Comparison of ENCODE assay signal across 8 cellular contexts in the genomic region with DNA sequence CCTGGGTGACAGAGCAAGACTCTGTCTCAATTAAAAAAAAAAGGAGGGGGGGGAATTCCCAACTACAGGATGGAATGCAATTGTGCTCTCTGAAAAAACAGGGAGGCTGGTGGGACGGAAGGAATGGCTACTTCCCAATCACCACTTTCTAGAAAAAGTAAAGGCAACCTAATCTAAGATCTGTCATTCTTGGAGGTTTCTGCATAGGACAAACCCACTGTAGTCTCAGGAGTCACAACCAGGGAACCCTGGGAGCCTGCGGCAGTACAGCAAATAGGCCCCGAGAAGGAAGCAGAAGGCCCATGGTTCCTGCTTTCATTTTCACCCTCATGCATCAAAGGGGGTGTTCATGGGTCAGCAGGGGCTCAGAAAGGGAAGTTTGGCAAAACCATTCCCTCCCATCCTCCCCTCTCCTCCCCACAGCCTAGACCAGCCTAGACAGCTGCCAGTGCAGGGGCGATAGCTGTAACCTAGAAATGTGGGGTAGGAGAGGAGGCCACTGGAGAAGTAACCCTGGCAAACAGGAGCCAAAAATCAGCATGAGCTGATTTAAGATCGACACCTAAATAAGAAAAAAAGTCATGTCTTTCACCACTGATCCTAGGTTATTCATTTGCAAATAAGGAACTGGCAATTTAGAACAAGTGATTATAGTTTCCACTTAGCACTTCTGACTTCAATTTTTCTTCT. TPM values are rescaled to one million over a fixed set of nuclear protein-coding genes. Genes with fewer than 3 reads are reported as not detected.
DNase-seq lines count a peak whose midpoint lies in the region; ATAC-seq and TF ChIP-seq lines count a peak whose summit lies in the region.

No MANE protein-coding gene starts in this region.

- H3K36me3 Mint-ChIP-seq in activated T-helper 2 cell treated with anti-CD3 and anti-CD28 coated beads, Interferon-gamma antibody, Interleukin-2, Interleukin-4, amounts not matched to agents 10 μg/mL and 5 μg/mL and 100 μg/mL, durations not matched to agents 14 hours and 24 hours and 36 hours (ENCODE audit: low read depth): peaks cover 66% of the 10 kb centered on the region
- peaks cover 18 to 58% (median 41%) of the 10 kb centered on the region in 3 donors for H3K36me3 Mint-ChIP-seq in naive thymus-derived CD8-positive, alpha-beta T cell

- H3K4me1 ChIP-seq in psoas muscle: no peaks in the 10 kb centered on the region

- no peaks in the 10 kb centered on the region for H3K27me3 Mint-ChIP-seq in activated T-helper 2 cell treated with anti-CD3 and anti-CD28 coated beads, Interferon-gamma antibody, Interleukin-2, Interleukin-4, amounts not matched to agents 10 μg/mL and 5 μg/mL and 100 μg/mL, durations not matched to agents 14 hours and 24 hours and 36 hours (ENCODE audit: low read depth)
- H3K27me3 Mint-ChIP-seq in naive thymus-derived CD8-positive, alpha-beta T cell: no peaks in the 10 kb centered on the region

- H3K4me3 ChIP-seq in psoas muscle: no peak overlapping the region

- peaks cover 0 to 3% (median 0%) of the 10 kb centered on the region in 3 donors for H3K27me3 ChIP-seq in psoas muscle (ENCODE audit: insufficient read depth in 3 of 3, low read length in 2 of 3)

- peak overlapping the region; percentile 47 for H3K27ac Mint-ChIP-seq in activated T-helper 2 cell treated with anti-CD3 and anti-CD28 coated beads, Interferon-gamma antibody, Interleukin-2, Interleukin-4, amounts not matched to agents 10 μg/mL and 5 μg/mL and 100 μg/mL, durations not matched to agents 14 hours and 24 hours and 36 hours
- H3K27ac Mint-ChIP-seq in naive thymus-derived CD8-positive, alpha-beta T cell: no peak overlapping the region

- peak; percentile 22 for DNase-seq in stimulated activated CD4-positive, alpha-beta T cell treated with anti-CD3 and anti-CD28 coated beads, Interleukin-4, amount 100 ng/mL, for 1 hour
- no peak for DNase-seq in stimulated activated CD4-positive, alpha-beta T cell treated with anti-CD3 and anti-CD28 coated beads, Interleukin-2, amount 100 ng/mL, for 24 hours
- no peak for DNase-seq in activated T-helper 2 cell treated with anti-CD3 and anti-CD28 coated beads, Interferon-gamma antibody, Interleukin-2, Interleukin-4, amounts not matched to agents 10 μg/mL and 5 μg/mL and 100 μg/mL, durations not matched to agents 14 hours and 24 hours and 36 hours (ENCODE audit: low spot score)
- peak in 2 of 10 donors; percentile 22 to 30 for DNase-seq in naive thymus-derived CD8-positive, alpha-beta T cell
- no peak for DNase-seq in GOT3 (lab: John Stamatoyannopoulos, UW)
- no peak for DNase-seq in psoas muscle

- WGBS in psoas muscle, 3 donors: 48 to 59% (median 51%) methylated on average over 5 of the region's 5 CpGs

- peaks cover 21% of the 10 kb centered on the region for H3K9me3 Mint-ChIP-seq in activated T-helper 2 cell treated with anti-CD3 and anti-CD28 coated beads, Interferon-gamma antibody, Interleukin-2, Interleukin-4, amounts not matched to agents 10 μg/mL and 5 μg/mL and 100 μg/mL, durations not matched to agents 14 hours and 24 hours and 36 hours
- H3K9me3 Mint-ChIP-seq in naive thymus-derived CD8-positive, alpha-beta T cell: peaks cover 0 to 14% (median 9%) of the 10 kb centered on the region in 9 donors

- H3K36me3 ChIP-seq in psoas muscle (ENCODE audit: insufficient read depth in 1 of 2, low read depth in 1 of 2): no peaks in the 10 kb centered on the region

- H3K27ac ChIP-seq in psoas muscle: no peak overlapping the region

- TF ChIP-seq CTCF in psoas muscle (IDR thresholded peaks at IDR 0.05): no peak

- intact Hi-C loops in activated T-helper 2 cell treated with anti-CD3 and anti-CD28 coated beads, Interferon-gamma antibody, Interleukin-2, Interleukin-4, amounts not matched to agents 10 μg/mL and 5 μg/mL and 100 μg/mL, durations not matched to agents 14 hours and 24 hours and 36 hours (cut with micrococcal nuclease): no loop called here
- intact Hi-C loops in psoas muscle (cut with DNase I): no loop called here

- H3K4me1 Mint-ChIP-seq in activated T-helper 2 cell treated with anti-CD3 and anti-CD28 coated beads, Interferon-gamma antibody, Interleukin-2, Interleukin-4, amounts not matched to agents 10 μg/mL and 5 μg/mL and 100 μg/mL, durations not matched to agents 14 hours and 24 hours and 36 hours (ENCODE audit: low read depth): peaks cover 37% of the 10 kb centered on the region
- peaks cover 25 to 44% (median 31%) of the 10 kb centered on the region in 4 donors for H3K4me1 Mint-ChIP-seq in naive thymus-derived CD8-positive, alpha-beta T cell

- peaks cover 10% of the 10 kb centered on the region for H3K9me3 ChIP-seq in psoas muscle

- H3K4me3 Mint-ChIP-seq in activated T-helper 2 cell treated with anti-CD3 and anti-CD28 coated beads, Interferon-gamma antibody, Interleukin-2, Interleukin-4, amounts not matched to agents 10 μg/mL and 5 μg/mL and 100 μg/mL, durations not matched to agents 14 hours and 24 hours and 36 hours (ENCODE audit: low read depth): peak overlapping the region; percentile 41
- H3K4me3 Mint-ChIP-seq in naive thymus-derived CD8-positive, alpha-beta T cell: peak overlapping the region in 8 of 10 donors; percentile 49 to 85 (median 82)

- ATAC-seq in HG03159 (IDR thresholded peaks at IDR 0.05; ENCODE audit: unreplicated experiment) (peak; percentile 83), psoas muscle (no peak), GM18520 (IDR thresholded peaks at IDR 0.05; ENCODE audit: unreplicated experiment) (no peak)
- peak; percentile 51 to 52 for ATAC-seq in naive thymus-derived CD8-positive, alpha-beta T cell

- POLR2A ChIA-PET in naive thymus-derived CD8-positive, alpha-beta T cell (lab: Charles Lee): interaction anchor here (0.6 to 3.5 kb wide), 12 partner anchors 10 to 567 kb away, joined by 3 to 33 read pairs (median 6); no protein-coding TSS in a partner anchor

RNA-seq across cellular contexts. Expression of a gene that starts 48.0 kb away (rescaled TPM):
- total RNA-seq in activated T-helper 2 cell treated with anti-CD3 and anti-CD28 coated beads, Interferon-gamma antibody, Interleukin-2, Interleukin-4, amounts not matched to agents 10 μg/mL and 5 μg/mL and 100 μg/mL, durations not matched to agents 14 hours and 24 hours and 36 hours: 67.9 and 71.2 TPM in 2 replicates
- 100 to 1,000 TPM; 165 to 168 TPM for total RNA-seq in naive thymus-derived CD8-positive, alpha-beta T cell
- 100 to 1,000 TPM in 2 of 3 donors, 10 to 100 TPM in 1; 70.1 to 173 (median 104) TPM for polyA plus RNA-seq in naive thymus-derived CD8-positive, alpha-beta T cell
- total RNA-seq in psoas muscle: under 1 TPM; 0.32 to 0.74 (median 0.47) TPM
- polyA plus RNA-seq in psoas muscle: under 1 TPM; 0.27 to 0.47 (median 0.35) TPM

Comparison
In these comparisons a context has a peak if more than half of its experiments do, and no peak if none do; other contexts are left out.
1. ATAC-seq: peak in HG03159 (single experiment) and naive thymus-derived CD8-positive, alpha-beta T cell (2 of 2); none in psoas muscle (0 of 4) and GM18520 (single experiment).
2. RNA of a gene that starts 48.0 kb away (total RNA-seq): 165 to 168 TPM in naive thymus-derived CD8-positive, alpha-beta T cell and 67.9 to 71.2 TPM in activated T-helper 2 cell treated with anti-CD3 and anti-CD28 coated beads, Interferon-gamma antibody, Interleukin-2, Interleukin-4, amounts not matched to agents 10 μg/mL and 5 μg/mL and 100 μg/mL, durations not matched to agents 14 hours and 24 hours and 36 hours; 0.32 to 0.74 TPM in psoas muscle; every median in the first group is over 10 times any median in the second.